Comparison of ENCODE assay signal across 10 cellular contexts in the genomic region with DNA sequence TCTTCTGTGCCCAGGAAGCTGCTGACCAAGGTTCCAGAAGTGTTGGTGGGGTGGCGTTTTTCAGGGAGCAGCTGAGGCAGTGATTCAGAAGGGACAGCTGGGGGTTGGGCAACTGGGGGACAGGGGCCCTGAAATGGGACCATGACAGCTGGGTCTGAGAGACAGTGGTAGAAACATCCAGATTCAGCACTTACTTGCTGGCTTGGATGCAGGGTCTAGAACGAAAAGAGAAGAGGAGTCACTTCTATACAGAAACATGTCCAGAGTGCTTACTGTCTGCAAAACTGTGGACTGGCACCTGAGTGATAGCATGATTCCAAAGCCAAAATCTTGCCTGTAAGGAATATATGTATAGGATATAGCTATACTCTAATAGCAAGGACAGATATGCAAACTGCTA. TPM values are rescaled to one million over a fixed set of nuclear protein-coding genes. Genes with fewer than 3 reads are reported as not detected.
DNase-seq lines count a peak whose midpoint lies in the region; ATAC-seq, FAIRE-seq and TF ChIP-seq lines count a peak whose summit lies in the region.
"Not testable (repeated sequence)": the region's sequence is repeated elsewhere in the genome, so short reads cannot be mapped to it uniquely, and the experiment has no call there.
"Had no signal": no experiment of that assay in that cellular context is flagged by ENCODE, and none has a peak within 500 bp of the region (broad histone marks: within the 10 kb centered on the region; RNA-seq: fewer than 3 reads in every experiment).

No MANE protein-coding gene starts in this region.

- not testable (repeated sequence) for H4K20me1 ChIP-seq in hepatocyte (ENCODE audit: insufficient read depth, poor library complexity, severe bottlenecking)

- not testable (repeated sequence) for FAIRE-seq in A549 (lab: Jason Lieb, UNC)

- H3K9me2 ChIP-seq in hepatocyte (replicated peaks; ENCODE audit: insufficient read depth) = not testable (repeated sequence)

- peak overlapping the region; percentile 89 to 92 for H3K27ac ChIP-seq in A549
- peak overlapping the region; percentile 60 for H3K27ac ChIP-seq in hepatocyte
- H3K27ac ChIP-seq in liver (ENCODE audit: low read depth in 1 of 2, low read length in 2 of 2) = peak overlapping the region; percentile 49 to 65

- DNase-seq in A549 (ENCODE audit: low read depth in 1 of 2, low spot score in 1 of 2); hepatocyte (ENCODE audit: low spot score): not testable (repeated sequence)

- H3K79me2 ChIP-seq in hepatocyte = not testable (repeated sequence)

- WGBS in A549 (ENCODE audit: missing lambda C conversion rate) = 45% methylated on average over 2 of the region's 2 CpGs
- WGBS in hepatocyte (ENCODE audit: low lambda C conversion rate, missing lambda C conversion rate) = 57% methylated on average over 2 of the region's 2 CpGs
- WGBS in liver = 63% methylated on average over 2 of the region's 2 CpGs

- TF ChIP-seq RAD21 in A549 (conservative IDR thresholded peaks at IDR 0.05 in 1 of 2, IDR thresholded peaks at IDR 0.05 in 1 of 2); liver (IDR thresholded peaks at IDR 0.05): not testable (repeated sequence)

- POLR2A ChIA-PET in A549 (lab: Yijun Ruan, JAX) = not testable (repeated sequence)

- not testable (repeated sequence) for H2AFZ ChIP-seq in hepatocyte

- TF ChIP-seq EP300 in A549 (IDR thresholded peaks at IDR 0.05) = not testable (repeated sequence)

- TF ChIP-seq CTCF in A549 (IDR thresholded peaks at IDR 0.05); hepatocyte (IDR thresholded peaks at IDR 0.05; ENCODE audit: poor library complexity); liver (IDR thresholded peaks at IDR 0.05; ENCODE audit: low read depth, low read length, missing input control): not testable (repeated sequence)

- ATAC-seq in A549 = peak in 1 of 2 experiments; percentile 53; a peak in 4 of 6 replicates

- H3K4me1 ChIP-seq in A549 (peaks cover 29% of the 10 kb centered on the region), liver (ENCODE audit: control insufficient read depth in 4 of 4, insufficient read depth in 4 of 4, low read length in 3 of 4) (peaks cover 12 to 65% (median 41%) of the 10 kb centered on the region in 4 donors)
- not testable (repeated sequence) for H3K4me1 ChIP-seq in hepatocyte (ENCODE audit: insufficient read depth)

- CTCF ChIA-PET in A549 (lab: Yijun Ruan, JAX) = interaction anchor here (0.6 to 0.8 kb wide), 2 partner anchors 14 to 87 kb away, joined by 3 read pairs; no protein-coding TSS in a partner anchor

- H3K36me3 ChIP-seq in hepatocyte (replicated peaks; ENCODE audit: insufficient read depth, low read depth); liver (ENCODE audit: control insufficient read depth in 4 of 4, insufficient read depth in 3 of 4, low read depth in 1 of 4, low read length in 3 of 4): not testable (repeated sequence)

- peaks cover 61% of the 10 kb centered on the region for H3K9me3 ChIP-seq in A549
- not testable (repeated sequence) for H3K9me3 ChIP-seq in hepatocyte (ENCODE audit: low read depth); liver (ENCODE audit: control insufficient read depth in 4 of 4, low read length in 3 of 4)

- not testable (repeated sequence) for H3K9ac ChIP-seq in liver (ENCODE audit: low read depth in 1 of 2, low read length in 2 of 2)

- H3K4me3 ChIP-seq in A549 (peak overlapping the region; percentile 18; the same call in 1 of the 3 replicates), liver (ENCODE audit: low read depth in 1 of 3, low read length in 3 of 3) (peak overlapping the region in 1 of 3 donors; percentile 22)
- H3K4me3 ChIP-seq in hepatocyte = not testable (repeated sequence)

- peak overlapping the region; percentile 79 for H3K4me2 ChIP-seq in A549
- H3K4me2 ChIP-seq in hepatocyte = peak overlapping the region; percentile 16

- TF ChIP-seq POLR2A in A549 (IDR thresholded peaks at IDR 0.05; ENCODE audit: low read length) = not testable (repeated sequence)

- not testable (repeated sequence) for H3K27me3 ChIP-seq in hepatocyte; liver (ENCODE audit: control insufficient read depth in 4 of 4, insufficient read depth in 4 of 4, low read length in 3 of 4)

TF ChIP-seq in liver, 16 proteins besides CTCF, POLR2A, EP300 and RAD21:
- TF ChIP-seq, protein P1, sequence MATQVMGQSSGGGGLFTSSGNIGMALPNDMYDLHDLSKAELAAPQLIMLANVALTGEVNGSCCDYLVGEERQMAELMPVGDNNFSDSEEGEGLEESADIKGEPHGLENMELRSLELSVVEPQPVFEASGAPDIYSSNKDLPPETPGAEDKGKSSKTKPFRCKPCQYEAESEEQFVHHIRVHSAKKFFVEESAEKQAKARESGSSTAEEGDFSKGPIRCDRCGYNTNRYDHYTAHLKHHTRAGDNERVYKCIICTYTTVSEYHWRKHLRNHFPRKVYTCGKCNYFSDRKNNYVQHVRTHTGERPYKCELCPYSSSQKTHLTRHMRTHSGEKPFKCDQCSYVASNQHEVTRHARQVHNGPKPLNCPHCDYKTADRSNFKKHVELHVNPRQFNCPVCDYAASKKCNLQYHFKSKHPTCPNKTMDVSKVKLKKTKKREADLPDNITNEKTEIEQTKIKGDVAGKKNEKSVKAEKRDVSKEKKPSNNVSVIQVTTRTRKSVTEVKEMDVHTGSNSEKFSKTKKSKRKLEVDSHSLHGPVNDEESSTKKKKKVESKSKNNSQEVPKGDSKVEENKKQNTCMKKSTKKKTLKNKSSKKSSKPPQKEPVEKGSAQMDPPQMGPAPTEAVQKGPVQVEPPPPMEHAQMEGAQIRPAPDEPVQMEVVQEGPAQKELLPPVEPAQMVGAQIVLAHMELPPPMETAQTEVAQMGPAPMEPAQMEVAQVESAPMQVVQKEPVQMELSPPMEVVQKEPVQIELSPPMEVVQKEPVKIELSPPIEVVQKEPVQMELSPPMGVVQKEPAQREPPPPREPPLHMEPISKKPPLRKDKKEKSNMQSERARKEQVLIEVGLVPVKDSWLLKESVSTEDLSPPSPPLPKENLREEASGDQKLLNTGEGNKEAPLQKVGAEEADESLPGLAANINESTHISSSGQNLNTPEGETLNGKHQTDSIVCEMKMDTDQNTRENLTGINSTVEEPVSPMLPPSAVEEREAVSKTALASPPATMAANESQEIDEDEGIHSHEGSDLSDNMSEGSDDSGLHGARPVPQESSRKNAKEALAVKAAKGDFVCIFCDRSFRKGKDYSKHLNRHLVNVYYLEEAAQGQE (IDR thresholded peaks at IDR 0.05) = peak; percentile 0
TF ChIP-seq in liver: peak in this region for 1; not testable (repeated sequence) for 15.

RNA-seq across cellular contexts. Expression of gene UGT1A1, which starts 14.2 kb away (rescaled TPM):
- polyA plus RNA-seq in A549 (2011; rRNA removed) = 1.9 and 2.5 TPM in 2 replicates
- polyA plus RNA-seq in A549 (2012; cell fraction: cytosol; rRNA removed) = 0.75 and 0.96 TPM in 2 replicates
- polyA plus RNA-seq in A549 (2012; cell fraction: nucleus; rRNA removed) = 0.64 and 0.89 TPM in 2 replicates
- polyA plus RNA-seq in A549 (2017; fragmentation: RNase III; extraction: RNeasy Plus Mini Kit Qiagen cat#74134 plus additional on column Dnase treatment) = 1.4 to 2.0 TPM (median 1.9 TPM) in 3 replicates
- polyA minus RNA-seq in A549 (2011; rRNA and poly(A)+ RNA removed) = 3.4 and 3.5 TPM in 2 replicates
- 0.53 and 0.60 TPM in 2 replicates for total RNA-seq in hepatocyte
- polyA plus RNA-seq in hepatocyte = 0.51 and 0.91 TPM in 2 replicates
- total RNA-seq in liver = 100 to 1,000 TPM in 1 of 2 donors, not detected in 1; 145 TPM
- polyA plus RNA-seq in liver = 100 to 1,000 TPM; 288 to 386 TPM
- total RNA-seq: A172; A673; CD4-positive, alpha-beta memory T cell; CD4-positive, CD25-positive, alpha-beta regulatory T cell; CD8-positive, alpha-beta memory T cell had no signal
- polyA plus RNA-seq: AG04450; CD14-positive monocyte; CD4-positive, alpha-beta memory T cell; CD4-positive, CD25-positive, alpha-beta regulatory T cell; CD8-positive, alpha-beta memory T cell had no signal

RNA-seq across cellular contexts. Expression of gene UGT1A3, which starts 17.0 kb away (rescaled TPM):
- 0.39 and 0.49 TPM in 2 replicates for polyA plus RNA-seq in A549 (2011; rRNA removed)
- 0.05 and 0.06 TPM in 2 replicates for polyA plus RNA-seq in A549 (2012; cell fraction: cytosol; rRNA removed)
- polyA plus RNA-seq in A549 (2012; cell fraction: nucleus; rRNA removed) = 0.07 and 0.09 TPM in 2 replicates
- polyA plus RNA-seq in A549 (2017; fragmentation: RNase III; extraction: RNeasy Plus Mini Kit Qiagen cat#74134 plus additional on column Dnase treatment) = 0.08 to 0.23 TPM (median 0.17 TPM) in 3 replicates
- 0.62 and 0.73 TPM in 2 replicates for polyA minus RNA-seq in A549 (2011; rRNA and poly(A)+ RNA removed)
- not detected in 2 replicates for total RNA-seq in hepatocyte
- not detected in 2 replicates for polyA plus RNA-seq in hepatocyte
- 10 to 100 TPM in 1 of 2 donors, not detected in 1; 18.2 TPM for total RNA-seq in liver
- polyA plus RNA-seq in liver = 10 to 100 TPM in 1 of 2 donors, 1 to 10 TPM in 1; 7.0 to 61.6 TPM
- total RNA-seq: A172; A673; CD4-positive, alpha-beta memory T cell; CD4-positive, CD25-positive, alpha-beta regulatory T cell; CD8-positive, alpha-beta memory T cell had no signal
- polyA plus RNA-seq: AG04450; CD14-positive monocyte; CD4-positive, alpha-beta memory T cell; CD4-positive, CD25-positive, alpha-beta regulatory T cell; CD8-positive, alpha-beta memory T cell had no signal

RNA-seq across cellular contexts. Expression of gene UGT1A4, which starts 27.3 kb away (rescaled TPM):
- polyA plus RNA-seq in A549 (2011; rRNA removed) (0.09 and 0.13 TPM in 2 replicates), A549 (2017; fragmentation: RNase III; extraction: RNeasy Plus Mini Kit Qiagen cat#74134 plus additional on column Dnase treatment) (0.05 to 0.14 TPM (median 0.12 TPM) in 3 replicates), hepatocyte (not detected in 2 replicates), liver (100 to 1,000 TPM; 103 to 446 TPM)
- 0.10 and 0.20 TPM in 2 replicates for polyA plus RNA-seq in A549 (2012; cell fraction: cytosol; rRNA removed)
- polyA plus RNA-seq in A549 (2012; cell fraction: nucleus; rRNA removed) = 0.30 and 0.43 TPM in 2 replicates
- polyA minus RNA-seq in A549 (2011; rRNA and poly(A)+ RNA removed) = 1.4 and 1.6 TPM in 2 replicates
- total RNA-seq in hepatocyte (not detected in 2 replicates), liver (100 to 1,000 TPM in 1 of 2 donors, not detected in 1; 136 TPM)
- total RNA-seq: A172; CD4-positive, alpha-beta memory T cell; CD4-positive, CD25-positive, alpha-beta regulatory T cell; CD8-positive, alpha-beta memory T cell had no signal
- polyA plus RNA-seq: AG04450; CD14-positive monocyte; CD4-positive, alpha-beta memory T cell; CD4-positive, CD25-positive, alpha-beta regulatory T cell; CD8-positive, alpha-beta memory T cell had no signal

RNA-seq across cellular contexts. Expression of gene MROH2A, which starts 32.3 kb away (rescaled TPM):
- polyA plus RNA-seq in A549 (2011; rRNA removed) (0.63 and 0.71 TPM in 2 replicates), A549 (2017; fragmentation: RNase III; extraction: RNeasy Plus Mini Kit Qiagen cat#74134 plus additional on column Dnase treatment) (0.04 to 0.28 TPM (median 0.10 TPM) in 3 replicates), hepatocyte (not detected in 2 replicates), liver (under 1 TPM; 0.09 to 0.28 TPM)
- 0.25 and 0.26 TPM in 2 replicates for polyA plus RNA-seq in A549 (2012; cell fraction: cytosol; rRNA removed)
- polyA plus RNA-seq in A549 (2012; cell fraction: nucleus; rRNA removed) = 0.30 and 0.58 TPM in 2 replicates
- 0.54 TPM in 1 of 2 replicates, not detected in the other for polyA minus RNA-seq in A549 (2011; rRNA and poly(A)+ RNA removed)
- total RNA-seq in hepatocyte (not detected in 2 replicates), liver (under 1 TPM in 1 of 2 donors, not detected in 1; 0.08 TPM)
- total RNA-seq: A172; CD4-positive, alpha-beta memory T cell; CD4-positive, CD25-positive, alpha-beta regulatory T cell; CD8-positive, alpha-beta memory T cell had no signal
- polyA plus RNA-seq: AG04450; CD14-positive monocyte; CD4-positive, alpha-beta memory T cell; CD4-positive, CD25-positive, alpha-beta regulatory T cell; CD8-positive, alpha-beta memory T cell had no signal

RNA-seq across cellular contexts. Expression of gene UGT1A5, which starts 33.1 kb away (rescaled TPM):
- polyA plus RNA-seq in A549 (2011; rRNA removed) (0.05 TPM in 1 of 2 replicates, not detected in the other), A549 (2017; fragmentation: RNase III; extraction: RNeasy Plus Mini Kit Qiagen cat#74134 plus additional on column Dnase treatment) (0.12 TPM in 1 of 3 replicates, not detected in the others), hepatocyte (not detected in 2 replicates), liver (1 to 10 TPM in 1 of 2 donors, under 1 TPM in 1; 0.14 to 1.8 TPM)
- polyA plus RNA-seq in A549 (2012; cell fraction: cytosol; rRNA removed) = 0.03 and 0.04 TPM in 2 replicates
- 0.02 TPM in 1 of 2 replicates, not detected in the other for polyA plus RNA-seq in A549 (2012; cell fraction: nucleus; rRNA removed)
- polyA minus RNA-seq in A549 (2011; rRNA and poly(A)+ RNA removed) = 1.1 and 1.2 TPM in 2 replicates
- total RNA-seq in hepatocyte (not detected in 2 replicates), liver (1 to 10 TPM in 1 of 2 donors, not detected in 1; 1.6 TPM)
- total RNA-seq: A172; A673; CD4-positive, alpha-beta memory T cell; CD4-positive, CD25-positive, alpha-beta regulatory T cell; CD8-positive, alpha-beta memory T cell had no signal
- polyA plus RNA-seq: AG04450; CD14-positive monocyte; CD4-positive, alpha-beta memory T cell; CD4-positive, CD25-positive, alpha-beta regulatory T cell; CD8-positive, alpha-beta memory T cell had no signal

Comparison
In these comparisons a context has a peak if more than half of its experiments do, and no peak if none do; other contexts are left out.
1. RNA of gene UGT1A1, which starts 14.2 kb away (polyA plus RNA-seq): 288 to 386 TPM in liver; 0.64 to 2.5 TPM in A549 and 0.51 to 0.91 TPM in hepatocyte; every median in the first group is over 10 times any median in the second.
2. RNA of gene UGT1A4, which starts 27.3 kb away (polyA plus RNA-seq): 103 to 446 TPM in liver; 0.05 to 0.43 TPM in A549 and not detected in hepatocyte; every median in the first group is over 10 times any median in the second.
3. Peak in every context shown above with its lines, with median percentiles within 50 percentile points of each other: H3K27ac ChIP-seq.